8 cellular contexts compared by ENCODE assay signal in genomic region chr15:92881570-92881837, GRCh38. TPM values are rescaled to one million over a fixed set of nuclear protein-coding genes. Genes with fewer than 3 reads are reported as not detected.
DNase-seq lines count a peak whose midpoint lies in the region; TF ChIP-seq lines count a peak whose summit lies in the region.

No MANE protein-coding gene starts in this region.

- H3K14ac ChIP-seq in trophoblast cell (ENCODE audit: low read length) = peak overlapping the region; percentile 87

- H3K36me3 Mint-ChIP-seq in CD8-positive, alpha-beta memory T cell = peaks cover 15 to 28% (median 18%) of the 10 kb centered on the region in 3 donors

- peak overlapping the region; percentile 88 to 91 (median 89) for H3K4me3 Mint-ChIP-seq in CD8-positive, alpha-beta memory T cell

- peaks cover 53 to 64% (median 57%) of the 10 kb centered on the region in 3 donors for H3K4me1 Mint-ChIP-seq in CD8-positive, alpha-beta memory T cell

- no peak overlapping the region for H3K9ac ChIP-seq in trophoblast cell (ENCODE audit: low read length)

- H4K12ac ChIP-seq in trophoblast cell (ENCODE audit: low read depth, low read length) = no peak overlapping the region

- peaks cover 59% of the 10 kb centered on the region for H3K4me1 ChIP-seq in CD8-positive, alpha-beta memory T cell (ENCODE audit: insufficient read depth, low read length)
- H3K4me1 ChIP-seq in trophoblast cell (ENCODE audit: control insufficient read depth in 1 of 2, insufficient read depth in 2 of 2, low read length in 2 of 2) = peaks cover 5 to 6% of the 10 kb centered on the region in 2 experiments
- H3K4me1 ChIP-seq in HAP-1 = peaks cover 42% of the 10 kb centered on the region

- H4K91ac ChIP-seq in trophoblast cell (ENCODE audit: low read depth, low read length) = peak overlapping the region; percentile 88

- POLR2A ChIA-PET in CD8-positive, alpha-beta memory T cell (lab: Charles Lee) = interaction anchor here (0.6 to 10.6 kb wide), 8 partner anchors 13 to 1349 kb away, joined by 3 to 455 read pairs (median 38); partner anchors contain the start of gene CHD2
- POLR2A ChIA-PET in RWPE1 (lab: Yijun Ruan, JAX; ENCODE audit: low non-redundant PET) = interaction anchor here (0.8 to 3.0 kb wide), 3 partner anchors 50 to 72 kb away, joined by 3 to 39 read pairs (median 27); no protein-coding TSS in a partner anchor

- no peak overlapping the region for H3K4me2 ChIP-seq in trophoblast cell (ENCODE audit: low read length)

- no peak overlapping the region for H2BK120ac ChIP-seq in trophoblast cell (ENCODE audit: insufficient read depth, low read length, poor library complexity)

- H3K18ac ChIP-seq in trophoblast cell (ENCODE audit: low read length) = no peak overlapping the region

- no peaks in the 10 kb centered on the region for H3K27me3 ChIP-seq in CD8-positive, alpha-beta memory T cell (ENCODE audit: insufficient read depth, low read length, poor library complexity, severe bottlenecking)
- H3K27me3 ChIP-seq in trophoblast cell (ENCODE audit: insufficient read depth, low read length) (no peaks in the 10 kb centered on the region), HAP-1 (ENCODE audit: low read depth) (no peaks in the 10 kb centered on the region)

- H3K27ac Mint-ChIP-seq in CD8-positive, alpha-beta memory T cell = peak overlapping the region; percentile 94 to 98 (median 98)

- CTCF ChIA-PET in CD8-positive, alpha-beta memory T cell (lab: Charles Lee) = interaction anchor here (1.0 to 9.0 kb wide), 11 partner anchors 13 to 72 kb away, joined by 3 to 113 read pairs (median 12); partner anchors contain the start of gene CHD2
- CTCF ChIA-PET in RWPE1 (lab: Yijun Ruan, JAX) = no interaction called here

- H3K4ac ChIP-seq in trophoblast cell (ENCODE audit: low read depth, low read length) = no peak overlapping the region

- peaks cover 0 to 7% of the 10 kb centered on the region in 2 donors for H3K27me3 Mint-ChIP-seq in CD8-positive, alpha-beta memory T cell

- H2BK5ac ChIP-seq in trophoblast cell (ENCODE audit: low read depth, low read length, poor library complexity) = peak overlapping the region; percentile 83

- no peak overlapping the region for H2AK5ac ChIP-seq in trophoblast cell (ENCODE audit: low read length)

- H3K23ac ChIP-seq in trophoblast cell (ENCODE audit: low read length) = no peak overlapping the region

- WGBS in trophoblast cell (ENCODE audit: extremely low coverage, insufficient coverage, insufficient read length) = no CpG with 5 or more reads among the region's 5 CpGs

- in situ Hi-C loops in HAP-1 (cut with MboI; ENCODE audit: low sequenced_read_pairs) = loop anchor here (5.0 kb wide), 1 partner anchor 64 kb away; no protein-coding TSS in a partner anchor

- H4K8ac ChIP-seq in trophoblast cell (ENCODE audit: low read depth, low read length) = peak overlapping the region; percentile 95

- no peak for DNase-seq in CD8-positive, alpha-beta memory T cell
- no peak for DNase-seq in RWPE1 (ENCODE audit: low spot score)
- no peak for DNase-seq in epithelial cell of prostate (ENCODE audit: low read depth, low spot score)
- no peak for DNase-seq in trophoblast cell
- no peak for DNase-seq in HAP-1 (ENCODE audit: low spot score in 2 of 2)
- DNase-seq in activated effector memory CD4-positive, alpha-beta T cell treated with anti-CD3 and anti-CD28 coated beads, Interleukin-2, amount 50 U/mL, for 16 hours = no peak
- no peak for DNase-seq in AG20443 (ENCODE audit: low spot score)
- no peak for DNase-seq in NCI-H524 treated with DMSO at 0.1 percent for 48 hours (lab: John Stamatoyannopoulos, UW)

- H3K4me3 ChIP-seq in CD8-positive, alpha-beta memory T cell (ENCODE audit: low read length) = peak overlapping the region; percentile 51
- H3K4me3 ChIP-seq in trophoblast cell (ENCODE audit: low read depth, low read length) (no peak overlapping the region), HAP-1 (no peak overlapping the region; the same call in 1 of the 2 replicates)

- no peak overlapping the region for H2BK12ac ChIP-seq in trophoblast cell (ENCODE audit: low read length)

- no peak for TF ChIP-seq CTCF in RWPE1 (conservative IDR thresholded peaks at IDR 0.05; ENCODE audit: low read depth)

- H2AFZ ChIP-seq in trophoblast cell (ENCODE audit: insufficient read depth, low read length, poor library complexity) = no peak overlapping the region

- H3K79me2 ChIP-seq in trophoblast cell (ENCODE audit: control insufficient read depth, insufficient read depth, low read length, poor library complexity) = peaks cover 10% of the 10 kb centered on the region

- H3K9me3 Mint-ChIP-seq in CD8-positive, alpha-beta memory T cell = peaks cover 0 to 4% (median 0%) of the 10 kb centered on the region in 5 donors

- H3K36me3 ChIP-seq in CD8-positive, alpha-beta memory T cell (ENCODE audit: insufficient read depth, low read length) = peaks cover 10% of the 10 kb centered on the region
- H3K36me3 ChIP-seq in trophoblast cell (ENCODE audit: control insufficient read depth in 1 of 2, insufficient read depth in 2 of 2, low read length in 2 of 2) (no peaks in the 10 kb centered on the region), HAP-1 (replicated peaks) (peaks cover 27% of the 10 kb centered on the region)

- H3K9me3 ChIP-seq in CD8-positive, alpha-beta memory T cell (ENCODE audit: low read length) = no peaks in the 10 kb centered on the region
- no peaks in the 10 kb centered on the region for H3K9me3 ChIP-seq in trophoblast cell (ENCODE audit: insufficient read depth, low read depth, low read length)
- H3K9me3 ChIP-seq in HAP-1 = no peaks in the 10 kb centered on the region

- H3K79me1 ChIP-seq in trophoblast cell (ENCODE audit: low read length) = peaks cover 20% of the 10 kb centered on the region

- peak overlapping the region; percentile 76 for H3K27ac ChIP-seq in CD8-positive, alpha-beta memory T cell (ENCODE audit: low read depth, low read length)
- H3K27ac ChIP-seq in RWPE1 = peak overlapping the region; percentile 98; the same call in 1 of the 2 replicates
- peak overlapping the region; percentile 93 for H3K27ac ChIP-seq in epithelial cell of prostate
- H3K27ac ChIP-seq in trophoblast cell (ENCODE audit: low read depth, low read length) = peak overlapping the region; percentile 92

RNA-seq across cellular contexts. Expression of gene CHD2, which starts 18.6 kb away (rescaled TPM):
- 100 to 1,000 TPM in 1 of 2 experiments, 10 to 100 TPM in 1; 99.0 to 109 TPM for total RNA-seq in CD8-positive, alpha-beta memory T cell
- 80.3 TPM for polyA plus RNA-seq in CD8-positive, alpha-beta memory T cell
- polyA plus RNA-seq in trophoblast cell (2013) = 98.2 and 104 TPM in 2 replicates
